In the genomic region with DNA sequence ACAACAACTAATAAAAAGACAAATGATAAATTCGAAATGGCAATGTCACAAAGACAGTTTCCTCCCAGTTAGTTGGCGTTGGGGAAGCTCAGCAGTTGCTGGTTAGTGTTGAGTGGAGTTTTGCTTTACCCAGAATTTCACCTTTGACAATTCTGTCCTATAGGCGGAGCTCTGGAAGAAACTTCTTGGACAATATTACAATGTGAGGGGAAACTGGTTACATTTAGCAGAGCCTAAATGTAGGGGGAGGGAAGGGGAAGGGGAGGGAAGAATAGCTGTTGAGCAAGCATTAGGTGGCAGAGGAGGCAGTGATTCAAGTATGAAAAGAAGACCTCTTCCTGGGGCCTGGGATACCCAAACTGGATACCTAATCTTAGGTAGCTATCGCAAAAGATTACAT, we compare ENCODE assay signal across 1 cellular context.
TF ChIP-seq lines count a peak whose summit lies in the region.

No MANE protein-coding gene starts in this region.

TF ChIP-seq in H1, 55 proteins besides CTCF, POLR2A, EP300 and RAD21:
- TF ChIP-seq ASH2L (IDR thresholded peaks at IDR 0.05; ENCODE audit: low read length) (no peak), BRCA1 (IDR thresholded peaks at IDR 0.05; ENCODE audit: low read depth, low read length) (no peak), EZH2 (IDR thresholded peaks at IDR 0.05; ENCODE audit: low read depth, low read length, severe bottlenecking) (no peak), TCF12 (IDR thresholded peaks at IDR 0.05; ENCODE audit: low read depth, low read length) (no peak), POLR2AphosphoS5 (IDR thresholded peaks at IDR 0.05; ENCODE audit: low read depth, low read length) (no peak), GTF2F1 (IDR thresholded peaks at IDR 0.05; ENCODE audit: borderline replicate concordance, low read depth, low read length) (no peak), BCL11A (IDR thresholded peaks at IDR 0.05; ENCODE audit: low read depth in 2 of 2, low read length in 2 of 2) (no peak), TAF1 (IDR thresholded peaks at IDR 0.05; ENCODE audit: low read depth, low read length) (no peak), YY1 (IDR thresholded peaks at IDR 0.05; ENCODE audit: low read depth, low read length) (no peak), SIN3A (conservative IDR thresholded peaks at IDR 0.05 in 1 of 2, IDR thresholded peaks at IDR 0.05 in 1 of 2; ENCODE audit: low read depth in 1 of 2, low read length in 2 of 2) (no peak), SP1 (IDR thresholded peaks at IDR 0.05; ENCODE audit: low read depth, low read length) (no peak), SAP30 (IDR thresholded peaks at IDR 0.05; ENCODE audit: insufficient read depth, insufficient replicate concordance, low read length) (no peak), SP2 (IDR thresholded peaks at IDR 0.05; ENCODE audit: low read length) (no peak), SP4 (IDR thresholded peaks at IDR 0.05; ENCODE audit: low read length) (no peak), JUN (IDR thresholded peaks at IDR 0.05; ENCODE audit: low read depth, low read length) (no peak), CHD2 (IDR thresholded peaks at IDR 0.05; ENCODE audit: low read length) (no peak)
- TF ChIP-seq, protein P1, sequence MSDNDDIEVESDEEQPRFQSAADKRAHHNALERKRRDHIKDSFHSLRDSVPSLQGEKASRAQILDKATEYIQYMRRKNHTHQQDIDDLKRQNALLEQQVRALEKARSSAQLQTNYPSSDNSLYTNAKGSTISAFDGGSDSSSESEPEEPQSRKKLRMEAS (IDR thresholded peaks at IDR 0.05), result no peak
